ENCODE assay signal across 12 cellular contexts in genomic region chrX:77597090-77597489, GRCh38.
DNase-seq lines count a peak whose midpoint lies in the region; ATAC-seq, FAIRE-seq and TF ChIP-seq lines count a peak whose summit lies in the region.
"Had no signal": no experiment of that assay in that cellular context is flagged by ENCODE, and none has a peak within 500 bp of the region (broad histone marks: within the 10 kb centered on the region; RNA-seq: fewer than 3 reads in every experiment).

No MANE protein-coding gene starts in this region.

- H3K9me3 ChIP-seq in heart left ventricle (no peaks in the 10 kb centered on the region), T-helper 17 cell (ENCODE audit: control insufficient read depth, low read length, poor library complexity, severe bottlenecking) (no peaks in the 10 kb centered on the region), WERI-Rb-1 (ENCODE audit: severe bottlenecking) (no peaks in the 10 kb centered on the region)

- H3K36me3 ChIP-seq in heart left ventricle (peaks cover 0 to 37% (median 3%) of the 10 kb centered on the region in 9 donors), WERI-Rb-1 (no peaks in the 10 kb centered on the region; the same call in 1 of the 2 replicates)

- no peak for FAIRE-seq in urothelium cell line (lab: Jason Lieb, UNC)

- intact Hi-C loops in heart left ventricle (cut with DNase I) = loop anchor here in 3 of 10 donors (10.0 kb wide), 2 partner anchors 152 to 542 kb away; partner anchors contain the start of gene FGF16 (in 2 of the 3)
- intact Hi-C loops in left cardiac atrium (cut with DNase I) = no loop called here

- H3K4me3 Mint-ChIP-seq in T-helper 17 cell = no peak overlapping the region
- H3K4me3 Mint-ChIP-seq in glutamatergic neuron (ENCODE audit: unreplicated experiment) = no peak overlapping the region
- H3K4me3 Mint-ChIP-seq: activated naive CD8-positive, alpha-beta T cell treated with anti-CD3 and anti-CD28 coated beads, Interleukin-2, amount 50 U/mL, for 24 hours; T-cell had no signal

- WGBS in heart left ventricle, 4 donors = 35 to 48% (median 39%) methylated on average over 1 of the region's 1 CpG

- TF ChIP-seq CTCF in heart left ventricle (IDR thresholded peaks at IDR 0.05) (peak in 9 of 12 donors; percentile 21 to 41 (median 35)), glutamatergic neuron (IDR thresholded peaks at IDR 0.05; ENCODE audit: partially characterized antibody, unreplicated experiment) (no peak), WERI-Rb-1 (IDR thresholded peaks at IDR 0.05; ENCODE audit: low read depth, low read length) (no peak)

- H3K27ac ChIP-seq in heart left ventricle (no peak overlapping the region), WERI-Rb-1 (no peak overlapping the region)

- H3K4me3 ChIP-seq in heart left ventricle (no peak overlapping the region), WERI-Rb-1 (ENCODE audit: low read depth, low read length) (no peak overlapping the region)

- H3K27ac Mint-ChIP-seq in T-helper 17 cell = peak overlapping the region; percentile 41
- peak overlapping the region; percentile 80 for H3K27ac Mint-ChIP-seq in glutamatergic neuron (ENCODE audit: unreplicated experiment)
- H3K27ac Mint-ChIP-seq: activated naive CD8-positive, alpha-beta T cell treated with anti-CD3 and anti-CD28 coated beads, Interleukin-2, amount 50 U/mL, for 24 hours had no signal

- no peaks in the 10 kb centered on the region for H3K4me1 ChIP-seq in heart left ventricle

- no peak for DNase-seq in heart left ventricle
- DNase-seq in left cardiac atrium = no peak
- DNase-seq in T-helper 17 cell = no peak
- DNase-seq in glutamatergic neuron = no peak
- peak; percentile 2 for DNase-seq in urothelium cell line (ENCODE audit: low spot score)
- DNase-seq in WERI-Rb-1 = no peak
- no peak for DNase-seq in NCI-H748 (lab: John Stamatoyannopoulos, UW; ENCODE audit: unreplicated experiment)
- DNase-seq in NCI-H524 (lab: John Stamatoyannopoulos, UW) = no peak
- DNase-seq: activated naive CD8-positive, alpha-beta T cell treated with anti-CD3 and anti-CD28 coated beads, Interleukin-2, amount 50 U/mL, for 24 hours; COR-L47; T-cell had no signal

- ATAC-seq in heart left ventricle (no peak), left cardiac atrium (no peak), T-helper 17 cell (no peak)
- ATAC-seq: activated naive CD8-positive, alpha-beta T cell treated with anti-CD3 and anti-CD28 coated beads, Interleukin-2, amount 50 U/mL, for 24 hours; left lobe of liver; T-cell had no signal

- TF ChIP-seq POLR2A in heart left ventricle (IDR thresholded peaks at IDR 0.05) = no peak

- H3K4me1 Mint-ChIP-seq in T-helper 17 cell (peaks cover 12% of the 10 kb centered on the region), glutamatergic neuron (ENCODE audit: low read depth, unreplicated experiment) (peaks cover 23% of the 10 kb centered on the region)

- H3K27me3 ChIP-seq in heart left ventricle (no peaks in the 10 kb centered on the region), WERI-Rb-1 (ENCODE audit: insufficient read depth, low read depth, severe bottlenecking) (no peaks in the 10 kb centered on the region)

- peaks cover 4% of the 10 kb centered on the region for H3K36me3 Mint-ChIP-seq in T-helper 17 cell (ENCODE audit: low read depth)
- H3K36me3 Mint-ChIP-seq in glutamatergic neuron (ENCODE audit: unreplicated experiment) = no peaks in the 10 kb centered on the region

- H3K27me3 Mint-ChIP-seq in T-helper 17 cell (no peaks in the 10 kb centered on the region), glutamatergic neuron (ENCODE audit: unreplicated experiment) (peaks cover 1% of the 10 kb centered on the region)
- H3K27me3 Mint-ChIP-seq: activated naive CD8-positive, alpha-beta T cell treated with anti-CD3 and anti-CD28 coated beads, Interleukin-2, amount 50 U/mL, for 24 hours had no signal

- H3K9me3 Mint-ChIP-seq in glutamatergic neuron (ENCODE audit: unreplicated experiment) = peaks cover 2% of the 10 kb centered on the region
- H3K9me3 Mint-ChIP-seq: activated naive CD8-positive, alpha-beta T cell treated with anti-CD3 and anti-CD28 coated beads, Interleukin-2, amount 50 U/mL, for 24 hours; T-cell had no signal

Comparison
In these comparisons a context has a peak if more than half of its experiments do, and no peak if none do; other contexts are left out.
1. CTCF ChIP-seq: peak in heart left ventricle (9 of 12); none in glutamatergic neuron (single experiment) and WERI-Rb-1 (single experiment).